In the genomic region with DNA sequence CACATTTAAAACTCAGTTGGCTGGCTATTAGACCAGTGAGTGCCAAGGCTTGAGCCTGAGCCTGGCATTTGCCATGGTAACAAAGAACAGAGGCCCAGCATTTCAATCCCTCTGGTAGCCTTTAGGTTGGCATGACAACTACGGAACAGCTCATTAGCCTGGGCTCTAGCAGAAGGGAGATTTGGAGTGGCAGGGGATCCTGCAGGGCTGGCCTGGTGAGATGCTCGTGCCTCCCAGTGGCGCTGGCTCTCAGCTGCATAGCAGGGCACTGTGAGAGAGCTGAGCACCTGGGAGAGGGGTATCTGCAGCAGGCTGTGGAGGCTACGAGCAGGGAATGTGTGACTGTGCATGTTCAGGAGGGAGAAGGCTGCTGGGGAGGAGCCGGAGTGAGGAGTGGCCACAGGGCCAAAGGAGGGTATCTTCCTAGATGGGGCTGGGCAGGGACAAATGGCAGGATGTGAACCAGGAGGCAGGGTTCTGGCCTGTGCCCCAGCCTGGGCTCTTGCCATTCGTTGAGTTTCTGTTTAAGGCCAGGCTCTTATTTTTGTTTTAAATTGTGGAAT, we compare ENCODE assay signal across 21 cellular contexts. TPM values are rescaled to one million over a fixed set of nuclear protein-coding genes. Genes with fewer than 3 reads are reported as not detected.
DNase-seq lines count a peak whose midpoint lies in the region; ATAC-seq and TF ChIP-seq lines count a peak whose summit lies in the region.
"Had no signal": no experiment of that assay in that cellular context is flagged by ENCODE, and none has a peak within 500 bp of the region (broad histone marks: within the 10 kb centered on the region; RNA-seq: fewer than 3 reads in every experiment).

No MANE protein-coding gene starts in this region.

- no peak for TF ChIP-seq POLR2A in testis (IDR thresholded peaks at IDR 0.05)

- peaks cover 10% of the 10 kb centered on the region for H3K4me1 ChIP-seq in testis

- peak; percentile 21 for DNase-seq in D341Med (ENCODE audit: low spot score)
- DNase-seq in NCI-H1694 (lab: John Stamatoyannopoulos, UW) = peak; percentile 76
- DNase-seq in cerebellar nuclear complex (lab: John Stamatoyannopoulos, UW) = peak; percentile 16 to 58
- peak; percentile 57 for DNase-seq in midbrain (lab: John Stamatoyannopoulos, UW)
- DNase-seq in GM19240 (ENCODE audit: insufficient read length, low spot score) = no peak
- DNase-seq in testis = no peak
- DNase-seq: activated CD4-positive, CD25-positive, alpha-beta regulatory T cell; CD4-positive, alpha-beta memory T cell; effector CD8-positive, alpha-beta T cell; HFFc6; KBM-7; left ventricle myocardium inferior; MV-4-11; Peyer's patch had no signal

- H3K27me3 ChIP-seq in testis = no peaks in the 10 kb centered on the region
- H3K27me3 ChIP-seq: esophagus muscularis mucosa, Peyer's patch had no signal

- no peaks in the 10 kb centered on the region for H3K4me1 Mint-ChIP-seq in activated T-helper 17 cell treated with anti-CD3 and anti-CD28 coated beads, Interleukin-2, amount 50 U/mL, for 72 hours

- intact Hi-C loops in testis (cut with DNase I; ENCODE audit: low total_unique reads) = no loop called here

- H3K9me3 Mint-ChIP-seq in activated T-helper 17 cell treated with anti-CD3 and anti-CD28 coated beads, Interleukin-2, amount 50 U/mL, for 72 hours = no peaks in the 10 kb centered on the region
- H3K9me3 Mint-ChIP-seq: activated T-helper 1 cell treated with anti-CD3 and anti-CD28 coated beads, Interleukin-12 subunit alpha, Interleukin-12 subunit beta, Interleukin-2, Interleukin-4 antibody, amounts not matched to agents 30 ng/mL and 10 ng/mL and 1 ng/mL, durations not matched to agents 14 hours and 24 hours and 36 hours; CD4-positive, alpha-beta memory T cell; HFFc6; stimulated activated effector memory CD8-positive, alpha-beta T cell treated with anti-CD3 and anti-CD28 coated beads, Interleukin-12 subunit alpha, Interleukin-12 subunit beta, amount 100 ng/mL, for 72 hours had no signal

- H3K4me3 Mint-ChIP-seq in activated T-helper 17 cell treated with anti-CD3 and anti-CD28 coated beads, Interleukin-2, amount 50 U/mL, for 72 hours = no peak overlapping the region
- H3K4me3 Mint-ChIP-seq: activated T-helper 1 cell treated with anti-CD3 and anti-CD28 coated beads, Interleukin-12 subunit alpha, Interleukin-12 subunit beta, Interleukin-2, Interleukin-4 antibody, amounts not matched to agents 30 ng/mL and 10 ng/mL and 1 ng/mL, durations not matched to agents 14 hours and 24 hours and 36 hours; CD4-positive, alpha-beta memory T cell; HFFc6; stimulated activated effector memory CD8-positive, alpha-beta T cell treated with anti-CD3 and anti-CD28 coated beads, Interleukin-12 subunit alpha, Interleukin-12 subunit beta, amount 100 ng/mL, for 72 hours had no signal

- no peak overlapping the region for H3K4me3 ChIP-seq in testis
- H3K4me3 ChIP-seq: esophagus muscularis mucosa, left ventricle myocardium inferior, Peyer's patch, thoracic aorta had no signal

- no peak for ATAC-seq in activated T-helper 17 cell treated with anti-CD3 and anti-CD28 coated beads, Interleukin-2, amount 50 U/mL, for 72 hours (replicated peaks)
- no peak for ATAC-seq in HG03460 (IDR thresholded peaks at IDR 0.05; ENCODE audit: unreplicated experiment)
- ATAC-seq: sciatic nerve; stimulated activated effector memory CD8-positive, alpha-beta T cell treated with anti-CD3 and anti-CD28 coated beads, Interleukin-12 subunit alpha, Interleukin-12 subunit beta, amount 100 ng/mL, for 72 hours had no signal

- 91 to 93% methylated on average over 6 of the region's 6 CpGs for WGBS in testis, 2 donors

- H3K36me3 ChIP-seq in testis (ENCODE audit: low read depth, missing control alignments) = no peaks in the 10 kb centered on the region
- H3K36me3 ChIP-seq: esophagus muscularis mucosa, left ventricle myocardium inferior, Peyer's patch, thoracic aorta had no signal

- no peaks in the 10 kb centered on the region for H3K9me3 ChIP-seq in testis
- H3K9me3 ChIP-seq: esophagus muscularis mucosa, left ventricle myocardium inferior, Peyer's patch, thoracic aorta had no signal

- H3K27ac Mint-ChIP-seq in activated T-helper 17 cell treated with anti-CD3 and anti-CD28 coated beads, Interleukin-2, amount 50 U/mL, for 72 hours = no peak overlapping the region
- H3K27ac Mint-ChIP-seq: activated T-helper 1 cell treated with anti-CD3 and anti-CD28 coated beads, Interleukin-12 subunit alpha, Interleukin-12 subunit beta, Interleukin-2, Interleukin-4 antibody, amounts not matched to agents 30 ng/mL and 10 ng/mL and 1 ng/mL, durations not matched to agents 14 hours and 24 hours and 36 hours; HFFc6; stimulated activated effector memory CD8-positive, alpha-beta T cell treated with anti-CD3 and anti-CD28 coated beads, Interleukin-12 subunit alpha, Interleukin-12 subunit beta, amount 100 ng/mL, for 72 hours had no signal

- no peaks in the 10 kb centered on the region for H3K36me3 Mint-ChIP-seq in activated T-helper 17 cell treated with anti-CD3 and anti-CD28 coated beads, Interleukin-2, amount 50 U/mL, for 72 hours (ENCODE audit: low read depth)

- no peaks in the 10 kb centered on the region for H3K27me3 Mint-ChIP-seq in activated T-helper 17 cell treated with anti-CD3 and anti-CD28 coated beads, Interleukin-2, amount 50 U/mL, for 72 hours
- H3K27me3 Mint-ChIP-seq: CD4-positive, alpha-beta memory T cell had no signal

- no peak overlapping the region for H3K27ac ChIP-seq in testis
- H3K27ac ChIP-seq: esophagus muscularis mucosa, left ventricle myocardium inferior, Peyer's patch, thoracic aorta had no signal

- TF ChIP-seq CTCF in testis (IDR thresholded peaks at IDR 0.05) = no peak

RNA-seq across cellular contexts. Expression of gene ABTB1, which starts 5.6 kb away (rescaled TPM):
- total RNA-seq in activated T-helper 17 cell treated with anti-CD3 and anti-CD28 coated beads, Interleukin-2, amount 50 U/mL, for 72 hours = 10 to 100 TPM; 16.1 to 23.6 TPM
- total RNA-seq in testis = 10 to 100 TPM; 28.7 to 39.1 TPM
- 16.7 TPM for polyA plus RNA-seq in testis (ENCODE audit: insufficient read depth, low read depth, low replicate concordance)

RNA-seq across cellular contexts. Expression of gene PODXL2, which starts 38.2 kb away (rescaled TPM):
- total RNA-seq in activated T-helper 17 cell treated with anti-CD3 and anti-CD28 coated beads, Interleukin-2, amount 50 U/mL, for 72 hours = 1 to 10 TPM in 1 of 2 donors, under 1 TPM in 1; 0.69 to 1.4 TPM
- total RNA-seq in testis = 10 to 100 TPM; 71.9 to 88.8 TPM
- polyA plus RNA-seq in testis (ENCODE audit: insufficient read depth, low read depth, low replicate concordance) = 51.3 TPM

Comparison
In these comparisons a context has a peak if more than half of its experiments do, and no peak if none do; other contexts are left out.
1. DNase-seq: peak in D341Med (single experiment), NCI-H1694 (single experiment), cerebellar nuclear complex (2 of 2) and midbrain (single experiment); none in GM19240 (single experiment) and testis (single experiment).
2. RNA of gene PODXL2, which starts 38.2 kb away (total RNA-seq): 71.9 to 88.8 TPM in testis; 0.69 to 1.4 TPM in activated T-helper 17 cell treated with anti-CD3 and anti-CD28 coated beads, Interleukin-2, amount 50 U/mL, for 72 hours; every median in the first group is over 10 times any median in the second.